Comparison of ENCODE assay signal across 2 cellular contexts in genomic region chr4:68719075-68719473, GRCh38.
TF ChIP-seq lines count a peak whose summit lies in the region.

No MANE protein-coding gene starts in this region.

TF ChIP-seq in HepG2, 621 proteins besides CTCF, POLR2A, EP300 and RAD21:
- TF ChIP-seq, protein P1, sequence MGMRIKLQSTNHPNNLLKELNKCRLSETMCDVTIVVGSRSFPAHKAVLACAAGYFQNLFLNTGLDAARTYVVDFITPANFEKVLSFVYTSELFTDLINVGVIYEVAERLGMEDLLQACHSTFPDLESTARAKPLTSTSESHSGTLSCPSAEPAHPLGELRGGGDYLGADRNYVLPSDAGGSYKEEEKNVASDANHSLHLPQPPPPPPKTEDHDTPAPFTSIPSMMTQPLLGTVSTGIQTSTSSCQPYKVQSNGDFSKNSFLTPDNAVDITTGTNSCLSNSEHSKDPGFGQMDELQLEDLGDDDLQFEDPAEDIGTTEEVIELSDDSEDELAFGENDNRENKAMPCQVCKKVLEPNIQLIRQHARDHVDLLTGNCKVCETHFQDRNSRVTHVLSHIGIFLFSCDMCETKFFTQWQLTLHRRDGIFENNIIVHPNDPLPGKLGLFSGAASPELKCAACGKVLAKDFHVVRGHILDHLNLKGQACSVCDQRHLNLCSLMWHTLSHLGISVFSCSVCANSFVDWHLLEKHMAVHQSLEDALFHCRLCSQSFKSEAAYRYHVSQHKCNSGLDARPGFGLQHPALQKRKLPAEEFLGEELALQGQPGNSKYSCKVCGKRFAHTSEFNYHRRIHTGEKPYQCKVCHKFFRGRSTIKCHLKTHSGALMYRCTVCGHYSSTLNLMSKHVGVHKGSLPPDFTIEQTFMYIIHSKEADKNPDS (CRISPR knock-in tag; IDR thresholded peaks at IDR 0.05): no peak
- TF ChIP-seq ZNF180 (CRISPR knock-in tag; IDR thresholded peaks at IDR 0.05; ENCODE audit: borderline replicate concordance, low read depth) (no peak), CERS6 (CRISPR knock-in tag; IDR thresholded peaks at IDR 0.05) (no peak), GPBP1L1 (CRISPR knock-in tag; IDR thresholded peaks at IDR 0.05) (no peak)
- TF ChIP-seq, protein P2, sequence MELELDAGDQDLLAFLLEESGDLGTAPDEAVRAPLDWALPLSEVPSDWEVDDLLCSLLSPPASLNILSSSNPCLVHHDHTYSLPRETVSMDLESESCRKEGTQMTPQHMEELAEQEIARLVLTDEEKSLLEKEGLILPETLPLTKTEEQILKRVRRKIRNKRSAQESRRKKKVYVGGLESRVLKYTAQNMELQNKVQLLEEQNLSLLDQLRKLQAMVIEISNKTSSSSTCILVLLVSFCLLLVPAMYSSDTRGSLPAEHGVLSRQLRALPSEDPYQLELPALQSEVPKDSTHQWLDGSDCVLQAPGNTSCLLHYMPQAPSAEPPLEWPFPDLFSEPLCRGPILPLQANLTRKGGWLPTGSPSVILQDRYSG (CRISPR knock-in tag; IDR thresholded peaks at IDR 0.05): no peak
TF ChIP-seq in HepG2: peak in this region for 0.

TF ChIP-seq in SK-N-SH, 30 proteins besides CTCF, POLR2A, EP300 and RAD21:
- TF ChIP-seq EZH2phosphoT487 (IDR thresholded peaks at IDR 0.05; ENCODE audit: borderline replicate concordance, low read depth): no peak
- TF ChIP-seq FOSL2 (IDR thresholded peaks at IDR 0.05; ENCODE audit: borderline replicate concordance, low read depth): no peak
- no peak for TF ChIP-seq TEAD4 (IDR thresholded peaks at IDR 0.05; ENCODE audit: borderline replicate concordance, insufficient read depth)
- no peak for TF ChIP-seq TAF1 (IDR thresholded peaks at IDR 0.05; ENCODE audit: borderline replicate concordance, low read depth, low read length)
- TF ChIP-seq JUND (IDR thresholded peaks at IDR 0.05): no peak
- no peak for TF ChIP-seq MEF2A (IDR thresholded peaks at IDR 0.05; ENCODE audit: borderline replicate concordance, low read depth)
- no peak for TF ChIP-seq ZBTB33 (IDR thresholded peaks at IDR 0.05; ENCODE audit: borderline replicate concordance, low read depth)
- TF ChIP-seq, protein P3, sequence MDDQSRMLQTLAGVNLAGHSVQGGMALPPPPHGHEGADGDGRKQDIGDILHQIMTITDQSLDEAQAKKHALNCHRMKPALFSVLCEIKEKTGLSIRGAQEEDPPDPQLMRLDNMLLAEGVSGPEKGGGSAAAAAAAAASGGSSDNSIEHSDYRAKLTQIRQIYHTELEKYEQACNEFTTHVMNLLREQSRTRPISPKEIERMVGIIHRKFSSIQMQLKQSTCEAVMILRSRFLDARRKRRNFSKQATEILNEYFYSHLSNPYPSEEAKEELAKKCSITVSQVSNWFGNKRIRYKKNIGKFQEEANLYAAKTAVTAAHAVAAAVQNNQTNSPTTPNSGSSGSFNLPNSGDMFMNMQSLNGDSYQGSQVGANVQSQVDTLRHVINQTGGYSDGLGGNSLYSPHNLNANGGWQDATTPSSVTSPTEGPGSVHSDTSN (IDR thresholded peaks at IDR 0.05): no peak
- TF ChIP-seq FOXJ3 (CRISPR knock-in tag; IDR thresholded peaks at IDR 0.05): no peak
- no peak for TF ChIP-seq TCF12 (IDR thresholded peaks at IDR 0.05)
- no peak for TF ChIP-seq SMC3 (IDR thresholded peaks at IDR 0.05; ENCODE audit: low read depth, low read length)
- no peak for TF ChIP-seq USF1 (IDR thresholded peaks at IDR 0.05; ENCODE audit: borderline replicate concordance, low read depth)
